In genomic region chr4:68347845-68348244, GRCh38 we compare ENCODE assay signal across 8 cellular contexts. TPM values are rescaled to one million over a fixed set of nuclear protein-coding genes. Genes with fewer than 3 reads are reported as not detected.
DNase-seq lines count a peak whose midpoint lies in the region; ATAC-seq and TF ChIP-seq lines count a peak whose summit lies in the region.

No MANE protein-coding gene starts in this region.

- CTCF ChIA-PET in IMR-90 (lab: Yijun Ruan, JAX): interaction anchor here (1.3 to 1.4 kb wide), 2 partner anchors 15 to 28 kb away, joined by 3 read pairs; no protein-coding TSS in a partner anchor

- H3K9me1 ChIP-seq in IMR-90 (ENCODE audit: insufficient read depth, low read length): no peaks in the 10 kb centered on the region; the same call in 1 of the 2 replicates

- ATAC-seq in IMR-90 (ENCODE audit: low read depth): no peak
- ATAC-seq in central memory CD8-positive, alpha-beta T cell (replicated peaks; ENCODE audit: extremely low read depth, poor library complexity, severe bottlenecking): no peak
- ATAC-seq in naive B cell (ENCODE audit: low read depth in 2 of 2): no peak
- ATAC-seq in left colon: no peak

- no peaks in the 10 kb centered on the region for H3K9me3 ChIP-seq in IMR-90 (ENCODE audit: control insufficient read depth, insufficient read depth, low read length)

- H3K4ac ChIP-seq in IMR-90 (ENCODE audit: low read depth, low read length): no peak overlapping the region

- peaks cover 45% of the 10 kb centered on the region for H3K4me1 Mint-ChIP-seq in central memory CD8-positive, alpha-beta T cell
- H3K4me1 Mint-ChIP-seq in naive B cell: peaks cover 41 to 58% (median 42%) of the 10 kb centered on the region in 3 donors

- H3K79me1 ChIP-seq in IMR-90 (ENCODE audit: low read depth in 1 of 2, low read length in 2 of 2): peaks cover 0 to 21% of the 10 kb centered on the region in 2 experiments; a peak in 2 of 4 replicates

- H3K27ac ChIP-seq in IMR-90 (ENCODE audit: insufficient read depth, low read length): no peak overlapping the region

- in situ Hi-C loops in IMR-90 (cut with MboI; ENCODE audit: low sequenced_read_pairs): no loop called here

- H4K8ac ChIP-seq in IMR-90 (ENCODE audit: low read depth in 2 of 2, low read length in 2 of 2): no peak overlapping the region

- H3K9ac ChIP-seq in IMR-90 (ENCODE audit: low read depth, low read length): peak overlapping the region; percentile 57; the same call in 1 of the 2 replicates

- peak overlapping the region; percentile 99 for H3K27ac Mint-ChIP-seq in central memory CD8-positive, alpha-beta T cell (ENCODE audit: low read depth)
- H3K27ac Mint-ChIP-seq in naive B cell: peak overlapping the region in 5 of 6 donors; percentile 38 to 100 (median 99)

- no peak overlapping the region for H2BK15ac ChIP-seq in IMR-90 (ENCODE audit: low read depth, low read length)

- POLR2A ChIA-PET in IMR-90 (lab: Charles Lee; ENCODE audit: unreplicated experiment): no interaction called here

- dilution Hi-C loops in IMR-90 (cut with HindIII; ENCODE audit: low sequenced_read_pairs, unreplicated experiment): no loop called here

- no peaks in the 10 kb centered on the region for H3K27me3 ChIP-seq in IMR-90 (ENCODE audit: control insufficient read depth, insufficient read depth, low read length)

- peak overlapping the region; percentile 99 for H3K4me2 ChIP-seq in IMR-90 (ENCODE audit: low read depth, low read length)

- no peak for TF ChIP-seq POLR2A in IMR-90 (IDR thresholded peaks at IDR 0.05; ENCODE audit: low read depth, low read length)

- H3K14ac ChIP-seq in IMR-90 (replicated peaks; ENCODE audit: low read depth, low read length): no peak overlapping the region

- no peak overlapping the region for H2AFZ ChIP-seq in IMR-90 (replicated peaks; ENCODE audit: low read length, poor library complexity)

- DNase-seq in AG09309 (ENCODE audit: low read depth) (no peak), IMR-90 (no peak), naive B cell (no peak), left colon (no peak), middle frontal gyrus (ENCODE audit: extremely low spot score, low spot score) (no peak), cerebellar nuclear complex (lab: John Stamatoyannopoulos, UW) (no peak), NCI-H2196 (lab: John Stamatoyannopoulos, UW; ENCODE audit: unreplicated experiment) (no peak)
- DNase-seq in central memory CD8-positive, alpha-beta T cell (ENCODE audit: low spot score in 2 of 2): no peak

- peaks cover 63% of the 10 kb centered on the region for H4K20me1 ChIP-seq in IMR-90 (ENCODE audit: insufficient read depth, low read length)

- no peak overlapping the region for H4K91ac ChIP-seq in IMR-90 (ENCODE audit: insufficient read depth, low read depth, low read length)

- intact Hi-C loops in IMR-90 (cut with micrococcal nuclease) (loop anchor here (1.0 to 2.0 kb wide), 2 partner anchors 10 to 75 kb away; no protein-coding TSS in a partner anchor), left colon (cut with DNase I, micrococcal nuclease) (no loop called here)

- H3K9me3 Mint-ChIP-seq in central memory CD8-positive, alpha-beta T cell: no peaks in the 10 kb centered on the region
- H3K9me3 Mint-ChIP-seq in naive B cell: no peaks in the 10 kb centered on the region

- H3K36me3 ChIP-seq in IMR-90 (ENCODE audit: control insufficient read depth, insufficient read depth, low read length): no peaks in the 10 kb centered on the region

- H3K23ac ChIP-seq in IMR-90 (ENCODE audit: low read depth, low read length): no peak overlapping the region; the same call in 1 of the 2 replicates

- no peak overlapping the region for H4K5ac ChIP-seq in IMR-90 (ENCODE audit: low read depth, low read length)

- H2BK120ac ChIP-seq in IMR-90 (ENCODE audit: low read depth, low read length): no peak overlapping the region

- no TSS peak for BruUV-seq in IMR-90 (replicated peaks; lab: Mats Ljungman, UMichigan)

- no peak overlapping the region for H2BK20ac ChIP-seq in IMR-90 (ENCODE audit: low read depth, low read length)

- no peak overlapping the region for H3K56ac ChIP-seq in IMR-90 (ENCODE audit: extremely low read depth, insufficient read depth, low read length)

- whole genome bisulfite sequencing in IMR-90 (ENCODE audit: extremely low coverage in 2 of 2, insufficient read length in 1 of 2), 2 experiments: no CpG with 5 or more reads among the region's 5 CpGs

- H3K4me3 Mint-ChIP-seq in central memory CD8-positive, alpha-beta T cell: peak overlapping the region; percentile 97
- H3K4me3 Mint-ChIP-seq in naive B cell: peak overlapping the region; percentile 93 to 100 (median 98)

- H2BK5ac ChIP-seq in IMR-90 (ENCODE audit: low read depth, low read length, poor library complexity, severe bottlenecking): no peak overlapping the region

- TF ChIP-seq CTCF in AG09309 (IDR thresholded peaks at IDR 0.05; ENCODE audit: control insufficient read depth, insufficient read depth, low read depth, low read length, missing control alignments) (no peak), IMR-90 (conservative IDR thresholded peaks at IDR 0.05; ENCODE audit: low read depth, low read length) (no peak)

- H3K27me3 Mint-ChIP-seq in central memory CD8-positive, alpha-beta T cell: no peaks in the 10 kb centered on the region
- no peaks in the 10 kb centered on the region for H3K27me3 Mint-ChIP-seq in naive B cell

- H3K36me3 Mint-ChIP-seq in central memory CD8-positive, alpha-beta T cell (ENCODE audit: insufficient read depth): peaks cover 19% of the 10 kb centered on the region
- peaks cover 0 to 8% of the 10 kb centered on the region in 2 donors for H3K36me3 Mint-ChIP-seq in naive B cell

- H2AK9ac ChIP-seq in IMR-90 (replicated peaks; ENCODE audit: low read depth, low read length, poor library complexity): no peak overlapping the region

- no peak for TF ChIP-seq RAD21 in IMR-90 (IDR thresholded peaks at IDR 0.05; ENCODE audit: low read length)

- H3K4me3 ChIP-seq in AG09309 (ENCODE audit: control insufficient read depth, low read depth, low read length): peak overlapping the region; percentile 83
- peak overlapping the region; percentile 78 for H3K4me3 ChIP-seq in IMR-90 (ENCODE audit: insufficient read depth, low read depth, low read length)

- peaks cover 3% of the 10 kb centered on the region for H3K4me1 ChIP-seq in IMR-90 (ENCODE audit: control insufficient read depth, insufficient read depth, low read length)

- no peak overlapping the region for H3K18ac ChIP-seq in IMR-90 (ENCODE audit: low read depth, low read length)

- no peak overlapping the region for H2AK5ac ChIP-seq in IMR-90 (ENCODE audit: low read depth, low read length)

TF ChIP-seq in IMR-90, 13 proteins besides CTCF, POLR2A, EP300 and RAD21:
- TF ChIP-seq MAZ (IDR thresholded peaks at IDR 0.05; ENCODE audit: borderline replicate concordance, low read depth, low read length) (no peak), MAFK (IDR thresholded peaks at IDR 0.05; ENCODE audit: low read depth, low read length) (no peak), RCOR1 (IDR thresholded peaks at IDR 0.05; ENCODE audit: insufficient replicate concordance, low read length) (no peak), CEBPB (IDR thresholded peaks at IDR 0.05; ENCODE audit: low read depth, low read length) (no peak), RFX5 (IDR thresholded peaks at IDR 0.05; ENCODE audit: low read depth, low read length) (no peak), MXI1 (IDR thresholded peaks at IDR 0.05; ENCODE audit: borderline replicate concordance, low read depth, low read length) (no peak), NFE2L2 (IDR thresholded peaks at IDR 0.05; ENCODE audit: low read depth, low read length) (no peak), ELK1 (IDR thresholded peaks at IDR 0.05; ENCODE audit: borderline replicate concordance, low read depth, low read length) (no peak), BHLHE40 (IDR thresholded peaks at IDR 0.05; ENCODE audit: low read depth, low read length) (no peak), SMC3 (IDR thresholded peaks at IDR 0.05; ENCODE audit: low read depth, low read length) (no peak), FOS (IDR thresholded peaks at IDR 0.05; ENCODE audit: low read depth, low read length) (no peak), USF2 (IDR thresholded peaks at IDR 0.05; ENCODE audit: low read depth, low read length) (no peak), CHD1 (IDR thresholded peaks at IDR 0.05; ENCODE audit: low read depth, low read length) (no peak)

RNA-seq across cellular contexts. Expression of gene YTHDC1, which starts 2.0 kb away (rescaled TPM):
- 31.9 and 43.9 TPM in 2 replicates for total RNA-seq in IMR-90 (2012; rRNA removed)
- polyA plus RNA-seq in IMR-90 (2012; rRNA removed): 24.0 and 32.7 TPM in 2 replicates
- 4.2 and 5.9 TPM in 2 replicates for polyA plus RNA-seq in IMR-90 (2012; cell fraction: cytosol; rRNA removed)
- 7.4 and 50.9 TPM in 2 replicates for polyA plus RNA-seq in IMR-90 (2012; cell fraction: nucleus; rRNA removed; ENCODE audit: low replicate concordance)
- polyA plus RNA-seq in naive B cell (ENCODE audit: low read depth in 6 of 6): 10 to 100 TPM; 13.8 to 49.5 (median 35.1) TPM
- total RNA-seq in left colon: 10 to 100 TPM; 59.6 to 60.5 TPM
